ENCODE assay signal across 24 cellular contexts in the genomic region with DNA sequence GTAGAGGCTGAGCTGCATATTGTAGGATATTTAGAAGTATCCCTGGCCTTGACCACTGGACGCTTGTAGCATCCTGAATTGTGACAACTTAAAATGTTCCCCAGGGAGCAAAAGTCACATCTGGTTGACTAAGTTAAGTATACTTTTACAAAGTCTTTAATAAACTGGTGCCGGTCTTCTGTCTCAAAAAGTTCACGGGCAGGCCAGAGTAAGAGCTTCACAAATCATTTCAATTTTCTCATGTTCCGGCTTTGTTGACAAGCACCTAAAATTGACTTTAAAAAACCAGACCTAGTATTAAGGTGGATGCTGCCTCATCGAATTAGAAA. TPM values are rescaled to one million over a fixed set of nuclear protein-coding genes. Genes with fewer than 3 reads are reported as not detected.
DNase-seq lines count a peak whose midpoint lies in the region; ATAC-seq and TF ChIP-seq lines count a peak whose summit lies in the region.
"Had no signal": no experiment of that assay in that cellular context is flagged by ENCODE, and none has a peak within 500 bp of the region (broad histone marks: within the 10 kb centered on the region; RNA-seq: fewer than 3 reads in every experiment).

No MANE protein-coding gene starts in this region.

- no peak for DNase-seq in IMR-90
- DNase-seq in coronary artery (ENCODE audit: low spot score), result no peak
- DNase-seq in mesenchymal stem cell, result no peak
- no peak for DNase-seq in thyroid gland
- no peak for DNase-seq in suprapubic skin (ENCODE audit: low spot score in 2 of 2)
- DNase-seq in MG63, result no peak
- no peak for DNase-seq in NCI-H446 (lab: John Stamatoyannopoulos, UW)
- DNase-seq: activated CD4-positive, alpha-beta T cell treated with anti-CD3 and anti-CD28 coated beads, Interleukin-2, amount 50 U/mL, for 4 hours; activated CD4-positive, CD25-positive, alpha-beta regulatory T cell; activated CD8-positive, alpha-beta memory T cell treated with anti-CD3 and anti-CD28 coated beads, Interleukin-2, amount 50 U/mL, for 4 hours; activated naive CD4-positive, alpha-beta T cell treated with anti-CD3 and anti-CD28 coated beads, Interleukin-2, amount 50 U/mL, for 16 hours; anterior cingulate cortex; central memory CD4-positive, alpha-beta T cell; immature natural killer cell; mucosa of descending colon; NCI-H2029 treated with DMSO at 0.1 percent for 48 hours; NCI-H2227 treated with DMSO at 0.1 percent for 48 hours; NCI-H774; stimulated activated CD4-positive, alpha-beta T cell treated with anti-CD3 and anti-CD28 coated beads, Interleukin-1b, Interleukin-23, amount 100 ng/mL, for 48 hours; SW 1271 had no signal

- H2AFZ ChIP-seq in IMR-90 (replicated peaks; ENCODE audit: low read length, poor library complexity), result no peak overlapping the region
- no peak overlapping the region for H2AFZ ChIP-seq in mesenchymal stem cell (ENCODE audit: low read depth, low read length)
- H2AFZ ChIP-seq: hepatocyte, neural progenitor cell had no signal

- TF ChIP-seq RAD21 in IMR-90 (IDR thresholded peaks at IDR 0.05; ENCODE audit: low read length), result no peak

- POLR2A ChIA-PET in IMR-90 (lab: Charles Lee; ENCODE audit: unreplicated experiment), result no interaction called here

- peak overlapping the region; percentile 7; the same call in 1 of the 2 replicates for H3K56ac ChIP-seq in IMR-90 (ENCODE audit: extremely low read depth, insufficient read depth, low read length)

- dilution Hi-C loops in IMR-90 (cut with HindIII; ENCODE audit: low sequenced_read_pairs, unreplicated experiment), result no loop called here

- WGBS in IMR-90 (ENCODE audit: extremely low coverage in 2 of 2, insufficient read length in 1 of 2), 2 experiments, result 67% methylated on average over 1 of the region's 5 CpGs; no CpG with 5 or more reads in 1 of the 2 experiments
- 50% methylated on average over 5 of the region's 5 CpGs for WGBS in mesenchymal stem cell
- WGBS in thyroid gland, 2 donors, result 49 to 50% methylated on average over 5 of the region's 5 CpGs
- WGBS in suprapubic skin, result 76% methylated on average over 5 of the region's 5 CpGs

- H3K27me3 ChIP-seq in IMR-90 (ENCODE audit: control insufficient read depth, insufficient read depth, low read length) (no peaks in the 10 kb centered on the region), mesenchymal stem cell (ENCODE audit: control insufficient read depth in 1 of 2, insufficient read depth in 1 of 2, low read length in 2 of 2) (no peaks in the 10 kb centered on the region), thyroid gland (no peaks in the 10 kb centered on the region), suprapubic skin (no peaks in the 10 kb centered on the region), MG63 (no peaks in the 10 kb centered on the region)
- H3K27me3 ChIP-seq: hepatocyte, neural progenitor cell had no signal

- H4K5ac ChIP-seq in IMR-90 (ENCODE audit: low read depth, low read length), result no peak overlapping the region

- H2BK15ac ChIP-seq in IMR-90 (ENCODE audit: low read depth, low read length), result peak overlapping the region; percentile 18; the same call in 1 of the 3 replicates
- H2BK15ac ChIP-seq in mesenchymal stem cell (ENCODE audit: low read depth, poor library complexity, severe bottlenecking), result no peak overlapping the region

- peak overlapping the region; percentile 66 for H2BK20ac ChIP-seq in IMR-90 (ENCODE audit: low read depth, low read length)

- no peak for TF ChIP-seq POLR2A in IMR-90 (IDR thresholded peaks at IDR 0.05; ENCODE audit: low read depth, low read length)
- no peak for TF ChIP-seq POLR2A in thyroid gland (IDR thresholded peaks at IDR 0.05)
- TF ChIP-seq POLR2A in suprapubic skin (IDR thresholded peaks at IDR 0.05), result no peak

- no peaks in the 10 kb centered on the region for H3K36me3 ChIP-seq in IMR-90 (ENCODE audit: control insufficient read depth, insufficient read depth, low read length)
- peaks cover 0 to 4% of the 10 kb centered on the region in 2 experiments for H3K36me3 ChIP-seq in mesenchymal stem cell (ENCODE audit: control insufficient read depth in 1 of 2, insufficient read depth in 2 of 2, low read depth in 1 of 2, low read length in 2 of 2)
- H3K36me3 ChIP-seq in thyroid gland, result no peaks in the 10 kb centered on the region
- H3K36me3 ChIP-seq in suprapubic skin, result no peaks in the 10 kb centered on the region
- H3K36me3 ChIP-seq in MG63, result peaks cover 34% of the 10 kb centered on the region
- H3K36me3 ChIP-seq: neural progenitor cell had no signal

- H2AK5ac ChIP-seq in IMR-90 (ENCODE audit: low read depth, low read length), result peak overlapping the region; percentile 72; the same call in 1 of the 2 replicates
- peak overlapping the region; percentile 89 for H2AK5ac ChIP-seq in mesenchymal stem cell (ENCODE audit: low read length, severe bottlenecking)

- peak overlapping the region; percentile 82 for H2BK120ac ChIP-seq in IMR-90 (ENCODE audit: low read depth, low read length)
- H2BK120ac ChIP-seq in mesenchymal stem cell (ENCODE audit: low read depth, low read length), result peak overlapping the region; percentile 45

- CTCF ChIA-PET in IMR-90 (lab: Yijun Ruan, JAX), result interaction anchor here (1.2 kb wide), 1 partner anchor 11 kb away, joined by 3 read pairs; no protein-coding TSS in a partner anchor

- peaks cover 19% of the 10 kb centered on the region; the same call in 1 of the 2 replicates for H4K20me1 ChIP-seq in IMR-90 (ENCODE audit: insufficient read depth, low read length)

- peak overlapping the region; percentile 38 for H3K14ac ChIP-seq in IMR-90 (replicated peaks; ENCODE audit: low read depth, low read length)
- H3K14ac ChIP-seq in mesenchymal stem cell (ENCODE audit: low read length in 2 of 2), result no peak overlapping the region

- in situ Hi-C loops in IMR-90 (cut with MboI; ENCODE audit: low sequenced_read_pairs), result no loop called here

- intact Hi-C loops in IMR-90 (cut with micrococcal nuclease), result no loop called here
- intact Hi-C loops in thyroid gland (cut with DNase I), result no loop called here

- BruUV-seq in IMR-90 (replicated peaks; lab: Mats Ljungman, UMichigan), result no TSS peak

- H2BK5ac ChIP-seq in IMR-90 (ENCODE audit: low read depth, low read length, poor library complexity, severe bottlenecking) (peak overlapping the region; percentile 86), mesenchymal stem cell (ENCODE audit: low read depth, low read length, poor library complexity, severe bottlenecking) (no peak overlapping the region)

- TF ChIP-seq EP300 in suprapubic skin (IDR thresholded peaks at IDR 0.05), result no peak

- peak overlapping the region; percentile 18; the same call in 1 of the 2 replicates for H3K9ac ChIP-seq in IMR-90 (ENCODE audit: low read depth, low read length)
- H3K9ac ChIP-seq in mesenchymal stem cell (ENCODE audit: low read length), result no peak overlapping the region
- H3K9ac ChIP-seq: neural progenitor cell had no signal

- no peaks in the 10 kb centered on the region for H3K9me3 ChIP-seq in IMR-90 (ENCODE audit: control insufficient read depth, insufficient read depth, low read length)
- H3K9me3 ChIP-seq in mesenchymal stem cell (ENCODE audit: control insufficient read depth, low read length), result no peaks in the 10 kb centered on the region
- no peaks in the 10 kb centered on the region for H3K9me3 ChIP-seq in thyroid gland
- no peaks in the 10 kb centered on the region for H3K9me3 ChIP-seq in suprapubic skin
- no peaks in the 10 kb centered on the region for H3K9me3 ChIP-seq in MG63
- H3K9me3 ChIP-seq: mucosa of descending colon had no signal

- no peak overlapping the region for H4K91ac ChIP-seq in IMR-90 (ENCODE audit: insufficient read depth, low read depth, low read length)
- no peak overlapping the region for H4K91ac ChIP-seq in mesenchymal stem cell (ENCODE audit: low read length)

- H2BK12ac ChIP-seq in mesenchymal stem cell (ENCODE audit: low read length in 2 of 2), result no peak overlapping the region

- H3K9me1 ChIP-seq in IMR-90 (ENCODE audit: insufficient read depth, low read length), result peaks cover 11% of the 10 kb centered on the region

- peak overlapping the region; percentile 50 for H3K23ac ChIP-seq in IMR-90 (ENCODE audit: low read depth, low read length)
- H3K23ac ChIP-seq in mesenchymal stem cell (ENCODE audit: low read length in 2 of 2), result no peak overlapping the region

- peaks cover 21% of the 10 kb centered on the region for H3K4me1 ChIP-seq in IMR-90 (ENCODE audit: control insufficient read depth, insufficient read depth, low read length)
- peaks cover 18% of the 10 kb centered on the region for H3K4me1 ChIP-seq in mesenchymal stem cell (ENCODE audit: control insufficient read depth, insufficient read depth, low read depth, low read length)
- peaks cover 37 to 68% of the 10 kb centered on the region in 2 donors for H3K4me1 ChIP-seq in thyroid gland
- H3K4me1 ChIP-seq in suprapubic skin, result peaks cover 35% of the 10 kb centered on the region
- H3K4me1 ChIP-seq: neural progenitor cell had no signal

- peak overlapping the region; percentile 34 for H2AK9ac ChIP-seq in IMR-90 (replicated peaks; ENCODE audit: low read depth, low read length, poor library complexity)

- H3K27ac ChIP-seq in IMR-90 (ENCODE audit: insufficient read depth, low read length) (peak overlapping the region; percentile 41), coronary artery (peak overlapping the region; percentile 85 to 91), mesenchymal stem cell (ENCODE audit: low read length, poor library complexity, severe bottlenecking) (peak overlapping the region; percentile 87), thyroid gland (peak overlapping the region; percentile 72 to 82 (median 74)), suprapubic skin (no peak overlapping the region)
- H3K27ac ChIP-seq: hepatocyte, neural progenitor cell had no signal

- TF ChIP-seq CTCF in IMR-90 (conservative IDR thresholded peaks at IDR 0.05; ENCODE audit: low read depth, low read length) (no peak), coronary artery (IDR thresholded peaks at IDR 0.05) (no peak), thyroid gland (IDR thresholded peaks at IDR 0.05) (no peak), suprapubic skin (IDR thresholded peaks at IDR 0.05) (no peak)

- H3K4me3 ChIP-seq in IMR-90 (ENCODE audit: insufficient read depth, low read depth, low read length) (no peak overlapping the region), coronary artery (no peak overlapping the region), mesenchymal stem cell (ENCODE audit: insufficient read depth in 1 of 2, low read depth in 1 of 2, low read length in 2 of 2) (no peak overlapping the region), thyroid gland (replicated peaks in 1 of 3) (no peak overlapping the region), suprapubic skin (no peak overlapping the region), MG63 (no peak overlapping the region)
- H3K4me3 ChIP-seq: hepatocyte, mucosa of descending colon, neural progenitor cell, skin epidermis had no signal

- peak overlapping the region; percentile 31; the same call in 1 of the 2 replicates for H3K18ac ChIP-seq in IMR-90 (ENCODE audit: low read depth, low read length)
- H3K18ac ChIP-seq in mesenchymal stem cell (ENCODE audit: low read depth in 1 of 2, low read length in 2 of 2), result peak overlapping the region in 1 of 2 experiments; percentile 40

- ATAC-seq in IMR-90 (ENCODE audit: low read depth), result no peak
- no peak for ATAC-seq in GM19397 (IDR thresholded peaks at IDR 0.05; ENCODE audit: unreplicated experiment)
- ATAC-seq: mucosa of descending colon had no signal

- H4K8ac ChIP-seq in IMR-90 (ENCODE audit: low read depth in 2 of 2, low read length in 2 of 2) (peak overlapping the region in 1 of 2 experiments; percentile 69; a peak in 2 of 4 replicates), mesenchymal stem cell (ENCODE audit: low read length) (no peak overlapping the region)

- H3K4ac ChIP-seq in IMR-90 (ENCODE audit: low read depth, low read length) (peak overlapping the region; percentile 85; the same call in 1 of the 2 replicates), mesenchymal stem cell (ENCODE audit: low read depth in 1 of 2, low read length in 2 of 2) (no peak overlapping the region)

- peak overlapping the region; percentile 59; the same call in 1 of the 2 replicates for H3K4me2 ChIP-seq in IMR-90 (ENCODE audit: low read depth, low read length)
- H3K4me2 ChIP-seq in mesenchymal stem cell (ENCODE audit: low read length, poor library complexity, severe bottlenecking), result no peak overlapping the region
- H3K4me2 ChIP-seq: hepatocyte, neural progenitor cell had no signal

- peaks cover 21 to 54% of the 10 kb centered on the region in 2 experiments for H3K79me1 ChIP-seq in IMR-90 (ENCODE audit: low read depth in 1 of 2, low read length in 2 of 2)
- peaks cover 6% of the 10 kb centered on the region for H3K79me1 ChIP-seq in mesenchymal stem cell (replicated peaks; ENCODE audit: low read length, poor library complexity, severe bottlenecking)

RNA-seq across cellular contexts. Expression of a gene that starts 18.3 kb away (rescaled TPM):
- 136 and 170 TPM in 2 replicates for total RNA-seq in IMR-90 (2012; rRNA removed)
- polyA plus RNA-seq in IMR-90 (2012; rRNA removed), result 57.7 and 64.3 TPM in 2 replicates
- 23.4 and 27.5 TPM in 2 replicates for polyA plus RNA-seq in IMR-90 (2012; cell fraction: cytosol; rRNA removed)
- 31.8 and 116 TPM in 2 replicates for polyA plus RNA-seq in IMR-90 (2012; cell fraction: nucleus; rRNA removed; ENCODE audit: low replicate concordance)
- 4.3 TPM for polyA plus RNA-seq in mesenchymal stem cell (2013, experiment 1 of 2)
- polyA plus RNA-seq in mesenchymal stem cell (2013, experiment 2 of 2), result 4.2 TPM
- 10 to 100 TPM; 45.8 to 71.8 (median 58.2) TPM for total RNA-seq in thyroid gland
- 10 to 100 TPM; 21.5 to 59.1 (median 26.0) TPM for total RNA-seq in suprapubic skin
- total RNA-seq in MG63 (2014; rRNA removed; shearing (Covaris generic); ENCODE audit: low replicate concordance), result 61.4 and 68.0 TPM in 2 replicates
